12 cellular contexts compared by ENCODE assay signal in the genomic region with DNA sequence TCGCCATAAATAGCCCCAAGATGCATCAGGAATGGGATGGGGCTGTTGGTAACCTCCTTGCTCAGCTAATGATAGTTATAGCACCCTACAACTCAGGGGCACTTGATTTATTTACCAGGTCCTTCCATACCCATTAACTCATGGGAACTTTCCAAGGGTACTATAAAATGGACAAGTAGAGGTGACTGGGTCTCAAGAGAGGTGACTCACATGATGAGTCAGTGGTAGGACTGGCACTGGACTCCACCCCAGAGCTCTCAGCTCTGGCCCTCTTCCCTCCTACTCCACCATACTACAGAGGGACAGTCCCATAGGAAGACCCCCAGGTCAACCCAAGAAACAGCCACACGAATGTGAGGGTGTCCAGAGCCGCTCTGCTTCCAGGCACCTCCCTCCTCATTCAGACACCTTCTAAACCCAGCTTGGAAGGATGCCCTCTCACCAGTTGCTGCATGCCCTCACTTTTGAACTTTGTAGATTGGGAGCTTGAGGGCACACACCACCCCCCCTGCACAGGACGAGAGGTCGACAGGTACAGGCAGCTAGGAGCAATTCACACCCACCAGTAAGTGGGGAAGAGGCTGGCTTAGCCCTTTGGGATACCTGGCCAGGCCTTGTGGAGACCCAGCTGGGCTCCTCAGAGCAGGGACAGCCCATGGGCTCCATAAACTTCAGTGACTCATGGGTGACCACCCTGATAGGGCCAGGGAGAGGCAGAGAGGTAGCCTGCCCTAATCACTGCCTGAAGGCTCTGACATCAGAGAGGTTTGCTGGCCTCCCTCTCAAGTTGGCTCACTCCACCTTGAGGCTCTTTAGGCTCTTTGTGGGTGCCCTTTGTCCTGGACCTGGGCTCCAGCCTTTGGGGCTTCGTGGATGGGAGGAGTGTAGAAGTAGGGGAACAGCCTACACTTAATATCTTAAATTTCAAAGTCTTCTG.
DNase-seq lines count a peak whose midpoint lies in the region; ATAC-seq, FAIRE-seq and TF ChIP-seq lines count a peak whose summit lies in the region.
"Had no signal": no experiment of that assay in that cellular context is flagged by ENCODE, and none has a peak within 500 bp of the region (broad histone marks: within the 10 kb centered on the region; RNA-seq: fewer than 3 reads in every experiment).

No MANE protein-coding gene starts in this region.

- H3K27ac Mint-ChIP-seq in CD14-positive monocyte = no peak overlapping the region

- CTCF ChIA-PET in A549 (lab: Yijun Ruan, JAX) = interaction anchor here (1.3 to 2.0 kb wide), 2 partner anchors 114 to 142 kb away, joined by 4 to 5 read pairs; no protein-coding TSS in a partner anchor

- no peak for TF ChIP-seq POLR2A in A549 (IDR thresholded peaks at IDR 0.05; ENCODE audit: low read length)
- TF ChIP-seq POLR2A in testis (IDR thresholded peaks at IDR 0.05) = no peak

- H3K4me3 ChIP-seq in A549 = no peak overlapping the region
- H3K4me3 ChIP-seq in kidney epithelial cell (ENCODE audit: low read depth, low read length) = no peak overlapping the region
- H3K4me3 ChIP-seq in testis = no peak overlapping the region

- ATAC-seq in A549 = peak; percentile 62 to 75; a peak in 4 of 6 replicates
- no peak for ATAC-seq in left lobe of liver
- no peak for ATAC-seq in HG02852 (IDR thresholded peaks at IDR 0.05; ENCODE audit: unreplicated experiment)

- no peak overlapping the region for H3K4me3 Mint-ChIP-seq in CD14-positive monocyte

- no peaks in the 10 kb centered on the region for H3K9me3 Mint-ChIP-seq in CD14-positive monocyte

- intact Hi-C loops in CD14-positive monocyte (cut with micrococcal nuclease) = no loop called here
- intact Hi-C loops in testis (cut with DNase I; ENCODE audit: low total_unique reads) = no loop called here

- H3K9me3 ChIP-seq in A549 (no peaks in the 10 kb centered on the region), testis (no peaks in the 10 kb centered on the region)

- WGBS in A549 (ENCODE audit: missing lambda C conversion rate) = 65% methylated on average over 4 of the region's 6 CpGs
- WGBS in testis, 2 donors = 90 to 97% methylated on average over 6 of the region's 6 CpGs

- TF ChIP-seq EP300 in A549 (IDR thresholded peaks at IDR 0.05) = no peak

- POLR2A ChIA-PET in A549 (lab: Yijun Ruan, JAX) = no interaction called here

- no peaks in the 10 kb centered on the region for H3K4me1 Mint-ChIP-seq in CD14-positive monocyte

- peak overlapping the region; percentile 57 for H3K4me2 ChIP-seq in A549

- H3K27me3 ChIP-seq in kidney epithelial cell (ENCODE audit: control insufficient read depth, insufficient read depth, low read length) (no peaks in the 10 kb centered on the region), testis (no peaks in the 10 kb centered on the region)

- H3K4me1 ChIP-seq in A549 (peaks cover 15% of the 10 kb centered on the region), testis (no peaks in the 10 kb centered on the region)

- DNase-seq in A549 (ENCODE audit: low read depth in 1 of 2, low spot score in 1 of 2) = peak; percentile 16 to 72
- DNase-seq in HS-27A (ENCODE audit: low read depth) = peak; percentile 35
- DNase-seq in kidney epithelial cell (ENCODE audit: low read depth) = peak; percentile 42
- DNase-seq in left lobe of liver (ENCODE audit: low spot score) = no peak
- DNase-seq in CD14-positive monocyte (ENCODE audit: low spot score) = no peak
- no peak for DNase-seq in testis
- DNase-seq: amniotic stem cell; effector memory CD4-positive, alpha-beta T cell; NCI-H146 had no signal

- TF ChIP-seq RAD21 in A549 (conservative IDR thresholded peaks at IDR 0.05 in 1 of 2, IDR thresholded peaks at IDR 0.05 in 1 of 2) = no peak

- H3K27me3 Mint-ChIP-seq in CD14-positive monocyte (ENCODE audit: low read depth in 3 of 3) = peaks cover 1 to 4% (median 3%) of the 10 kb centered on the region in 3 donors

- no peaks in the 10 kb centered on the region for H3K36me3 ChIP-seq in kidney epithelial cell (ENCODE audit: control insufficient read depth, insufficient read depth, low read length)
- no peaks in the 10 kb centered on the region for H3K36me3 ChIP-seq in testis (ENCODE audit: low read depth, missing control alignments)

- no peak for FAIRE-seq in A549 (lab: Jason Lieb, UNC)

- TF ChIP-seq CTCF in A549 (IDR thresholded peaks at IDR 0.05) (no peak), VCaP (conservative IDR thresholded peaks at IDR 0.05) (no peak), kidney epithelial cell (IDR thresholded peaks at IDR 0.05; ENCODE audit: insufficient read depth, low read length, poor library complexity, severe bottlenecking) (no peak), CD14-positive monocyte (IDR thresholded peaks at IDR 0.05) (no peak), testis (IDR thresholded peaks at IDR 0.05) (no peak)

- no peaks in the 10 kb centered on the region for H3K36me3 Mint-ChIP-seq in CD14-positive monocyte

- peak overlapping the region in 1 of 2 experiments; percentile 73; a peak in 4 of 6 replicates for H3K27ac ChIP-seq in A549
- peak overlapping the region; percentile 40; the same call in 1 of the 2 replicates for H3K27ac ChIP-seq in VCaP
- H3K27ac ChIP-seq in testis = no peak overlapping the region
- H3K27ac ChIP-seq: HL-60 had no signal

TF ChIP-seq in A549, 52 proteins besides CTCF, POLR2A, EP300 and RAD21:
- no peak for TF ChIP-seq EHMT2 (IDR thresholded peaks at IDR 0.05; ENCODE audit: low read depth)
- TF ChIP-seq RCOR1 (IDR thresholded peaks at IDR 0.05; ENCODE audit: low read depth, low read length) = no peak
- no peak for TF ChIP-seq KDM5A (IDR thresholded peaks at IDR 0.05)
- TF ChIP-seq FOSL2 (IDR thresholded peaks at IDR 0.05) = peak; percentile 56
- peak; percentile 47 for TF ChIP-seq FOSL2 (CRISPR knock-in tag; IDR thresholded peaks at IDR 0.05)
TF ChIP-seq in A549: peak in this region for 1.

Comparison
In these comparisons a context has a peak if more than half of its experiments do, and no peak if none do; other contexts are left out.
1. ATAC-seq: peak in A549 (2 of 2); none in left lobe of liver (single experiment) and HG02852 (single experiment).
2. DNase-seq: peak in A549 (2 of 2), HS-27A (single experiment) and kidney epithelial cell (single experiment); none in left lobe of liver (single experiment), CD14-positive monocyte (single experiment) and testis (single experiment).